ENCODE assay signal across 11 cellular contexts in the genomic region with DNA sequence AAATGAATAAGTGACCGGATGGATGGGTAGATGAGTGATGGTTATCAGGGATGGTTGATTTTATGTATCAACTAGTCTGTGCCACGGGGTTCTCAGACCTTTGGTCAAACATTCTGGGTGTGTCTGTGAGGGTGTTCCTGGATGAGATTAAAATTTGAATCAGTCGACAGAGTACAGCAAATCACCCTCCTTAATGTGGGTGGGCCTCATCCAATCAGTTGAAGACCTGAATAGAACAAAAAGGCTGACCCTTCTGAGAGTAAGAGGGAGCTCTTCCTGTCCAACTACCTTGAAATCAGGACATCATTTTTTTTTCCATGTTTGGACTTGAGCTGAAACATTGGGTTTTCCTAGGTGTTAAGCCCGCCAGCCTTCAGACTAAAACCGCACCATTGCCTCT.
"Had no signal": no experiment of that assay in that cellular context is flagged by ENCODE, and none has a peak within 500 bp of the region (broad histone marks: within the 10 kb centered on the region; RNA-seq: fewer than 3 reads in every experiment).

No MANE protein-coding gene starts in this region.

- H3K27ac ChIP-seq: HL-60, KMS-11 had no signal

- ATAC-seq: GM23338, HepG2 had no signal

- H3K4me2 ChIP-seq: GM23338, KMS-11 had no signal

- H2AFZ ChIP-seq: GM23338 had no signal

- H3K4me3 ChIP-seq: GM23338 had no signal

- DNase-seq: H9, HCEC 1CT, HFFc6, Karpas-422, KBM-7 had no signal

- FAIRE-seq: H1, H54, HepG2 had no signal

- H3K9ac ChIP-seq: KMS-11 had no signal
